Comparison of ENCODE assay signal across 1 cellular context in the genomic region with DNA sequence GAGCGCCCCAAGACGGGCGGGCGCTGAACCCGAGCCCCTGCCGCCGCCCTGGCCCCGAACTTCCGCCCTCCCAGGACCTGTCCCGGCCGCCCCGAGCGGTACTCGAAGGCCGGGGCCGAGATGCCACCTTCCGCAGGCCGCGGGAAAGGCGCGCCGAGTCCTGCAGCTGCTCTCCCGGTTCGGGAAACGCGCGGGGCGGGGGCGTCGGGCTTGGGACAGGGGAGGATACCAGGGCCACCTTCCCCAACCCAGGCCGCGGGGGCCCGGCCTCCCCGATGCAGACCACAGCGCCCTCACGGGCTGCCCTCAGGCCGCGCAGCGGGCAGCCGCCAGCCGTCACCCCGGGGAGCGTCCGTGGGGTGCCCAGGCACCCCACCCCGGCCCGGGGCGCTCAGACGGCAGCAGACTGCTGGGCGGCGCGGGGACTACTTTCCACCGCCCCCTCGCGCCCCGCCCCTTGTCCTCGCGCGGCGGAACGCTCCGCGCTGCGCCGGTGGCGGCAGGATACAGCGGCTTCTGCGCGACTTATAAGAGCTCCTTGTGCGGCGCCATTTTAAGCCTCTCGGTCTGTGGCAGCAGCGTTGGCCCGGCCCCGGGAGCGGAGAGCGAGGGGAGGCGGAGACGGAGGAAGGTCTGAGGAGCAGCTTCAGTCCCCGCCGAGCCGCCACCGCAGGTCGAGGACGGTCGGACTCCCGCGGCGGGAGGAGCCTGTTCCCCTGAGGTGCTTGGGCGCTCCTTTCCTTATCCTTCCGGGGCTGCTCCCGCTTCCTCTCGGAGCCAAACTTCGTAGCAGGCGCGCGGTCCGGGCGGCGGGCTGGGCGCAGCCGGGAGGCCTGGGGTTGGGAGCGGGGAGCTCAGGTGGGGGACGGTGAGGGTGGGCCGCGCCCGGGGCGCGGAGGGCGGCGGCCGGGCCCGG.
TF ChIP-seq lines count a peak whose summit lies in the region.

A gene (plus strand): TSS at position 556 of the 916 bp plus-strand sequence. CDS start 24,564 bp downstream, outside the sequence.

TF ChIP-seq in K562, 482 proteins besides CTCF, POLR2A, EP300 and RAD21 (continued from another document and continues in another):
- TF ChIP-seq, protein P1, sequence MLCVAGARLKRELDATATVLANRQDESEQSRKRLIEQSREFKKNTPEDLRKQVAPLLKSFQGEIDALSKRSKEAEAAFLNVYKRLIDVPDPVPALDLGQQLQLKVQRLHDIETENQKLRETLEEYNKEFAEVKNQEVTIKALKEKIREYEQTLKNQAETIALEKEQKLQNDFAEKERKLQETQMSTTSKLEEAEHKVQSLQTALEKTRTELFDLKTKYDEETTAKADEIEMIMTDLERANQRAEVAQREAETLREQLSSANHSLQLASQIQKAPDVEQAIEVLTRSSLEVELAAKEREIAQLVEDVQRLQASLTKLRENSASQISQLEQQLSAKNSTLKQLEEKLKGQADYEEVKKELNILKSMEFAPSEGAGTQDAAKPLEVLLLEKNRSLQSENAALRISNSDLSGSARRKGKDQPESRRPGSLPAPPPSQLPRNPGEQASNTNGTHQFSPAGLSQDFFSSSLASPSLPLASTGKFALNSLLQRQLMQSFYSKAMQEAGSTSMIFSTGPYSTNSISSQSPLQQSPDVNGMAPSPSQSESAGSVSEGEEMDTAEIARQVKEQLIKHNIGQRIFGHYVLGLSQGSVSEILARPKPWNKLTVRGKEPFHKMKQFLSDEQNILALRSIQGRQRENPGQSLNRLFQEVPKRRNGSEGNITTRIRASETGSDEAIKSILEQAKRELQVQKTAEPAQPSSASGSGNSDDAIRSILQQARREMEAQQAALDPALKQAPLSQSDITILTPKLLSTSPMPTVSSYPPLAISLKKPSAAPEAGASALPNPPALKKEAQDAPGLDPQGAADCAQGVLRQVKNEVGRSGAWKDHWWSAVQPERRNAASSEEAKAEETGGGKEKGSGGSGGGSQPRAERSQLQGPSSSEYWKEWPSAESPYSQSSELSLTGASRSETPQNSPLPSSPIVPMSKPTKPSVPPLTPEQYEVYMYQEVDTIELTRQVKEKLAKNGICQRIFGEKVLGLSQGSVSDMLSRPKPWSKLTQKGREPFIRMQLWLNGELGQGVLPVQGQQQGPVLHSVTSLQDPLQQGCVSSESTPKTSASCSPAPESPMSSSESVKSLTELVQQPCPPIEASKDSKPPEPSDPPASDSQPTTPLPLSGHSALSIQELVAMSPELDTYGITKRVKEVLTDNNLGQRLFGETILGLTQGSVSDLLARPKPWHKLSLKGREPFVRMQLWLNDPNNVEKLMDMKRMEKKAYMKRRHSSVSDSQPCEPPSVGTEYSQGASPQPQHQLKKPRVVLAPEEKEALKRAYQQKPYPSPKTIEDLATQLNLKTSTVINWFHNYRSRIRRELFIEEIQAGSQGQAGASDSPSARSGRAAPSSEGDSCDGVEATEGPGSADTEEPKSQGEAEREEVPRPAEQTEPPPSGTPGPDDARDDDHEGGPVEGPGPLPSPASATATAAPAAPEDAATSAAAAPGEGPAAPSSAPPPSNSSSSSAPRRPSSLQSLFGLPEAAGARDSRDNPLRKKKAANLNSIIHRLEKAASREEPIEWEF (CRISPR knock-in tag; IDR thresholded peaks at IDR 0.05), result no peak
- TF ChIP-seq TEAD1 (CRISPR knock-in tag; IDR thresholded peaks at IDR 0.05) (peak; percentile 15 to 84; a peak in 2 of 4 replicates), TFAM (CRISPR knock-in tag; conservative IDR thresholded peaks at IDR 0.05) (no peak), ZC3H8 (IDR thresholded peaks at IDR 0.05) (no peak), RBM34 (IDR thresholded peaks at IDR 0.05; ENCODE audit: borderline replicate concordance, insufficient read depth, low read length) (peak; percentile 51; the same call in 1 of the 2 replicates), PPARD (CRISPR knock-in tag; IDR thresholded peaks at IDR 0.05) (no peak), FOXK2 (conservative IDR thresholded peaks at IDR 0.05 in 1 of 2, IDR thresholded peaks at IDR 0.05 in 1 of 2; ENCODE audit: low read depth in 2 of 2) (0 out of 4 replicates have a peak, but pooled peaks of 1 of the 2 experiments have one; percentile 20), ELF1 (tag; IDR thresholded peaks at IDR 0.05) (0 out of 2 replicates have a peak, but pooled peaks have one; percentile 52), ZNF830 (CRISPR knock-in tag; IDR thresholded peaks at IDR 0.05) (peak; percentile 94; the same call in 1 of the 2 replicates), ZBTB17 (CRISPR knock-in tag; IDR thresholded peaks at IDR 0.05) (peak; percentile 83), ETV5 (CRISPR knock-in tag; IDR thresholded peaks at IDR 0.05; ENCODE audit: low read depth) (peak; percentile 58; the same call in 1 of the 2 replicates), RBM14 (IDR thresholded peaks at IDR 0.05; ENCODE audit: borderline replicate concordance, insufficient read depth, low read depth, low read length) (no peak), RFX5 (IDR thresholded peaks at IDR 0.05; ENCODE audit: low read depth, low read length) (no peak), EZH2 (IDR thresholded peaks at IDR 0.05; ENCODE audit: borderline replicate concordance, low read depth, low read length) (no peak), ASH1L (IDR thresholded peaks at IDR 0.05; ENCODE audit: borderline replicate concordance, low read depth, partially characterized antibody) (no peak)
- TF ChIP-seq, protein P2, sequence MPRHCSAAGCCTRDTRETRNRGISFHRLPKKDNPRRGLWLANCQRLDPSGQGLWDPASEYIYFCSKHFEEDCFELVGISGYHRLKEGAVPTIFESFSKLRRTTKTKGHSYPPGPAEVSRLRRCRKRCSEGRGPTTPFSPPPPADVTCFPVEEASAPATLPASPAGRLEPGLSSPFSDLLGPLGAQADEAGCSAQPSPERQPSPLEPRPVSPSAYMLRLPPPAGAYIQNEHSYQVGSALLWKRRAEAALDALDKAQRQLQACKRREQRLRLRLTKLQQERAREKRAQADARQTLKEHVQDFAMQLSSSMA (CRISPR knock-in tag; IDR thresholded peaks at IDR 0.05), result no peak
- TF ChIP-seq, protein P3, sequence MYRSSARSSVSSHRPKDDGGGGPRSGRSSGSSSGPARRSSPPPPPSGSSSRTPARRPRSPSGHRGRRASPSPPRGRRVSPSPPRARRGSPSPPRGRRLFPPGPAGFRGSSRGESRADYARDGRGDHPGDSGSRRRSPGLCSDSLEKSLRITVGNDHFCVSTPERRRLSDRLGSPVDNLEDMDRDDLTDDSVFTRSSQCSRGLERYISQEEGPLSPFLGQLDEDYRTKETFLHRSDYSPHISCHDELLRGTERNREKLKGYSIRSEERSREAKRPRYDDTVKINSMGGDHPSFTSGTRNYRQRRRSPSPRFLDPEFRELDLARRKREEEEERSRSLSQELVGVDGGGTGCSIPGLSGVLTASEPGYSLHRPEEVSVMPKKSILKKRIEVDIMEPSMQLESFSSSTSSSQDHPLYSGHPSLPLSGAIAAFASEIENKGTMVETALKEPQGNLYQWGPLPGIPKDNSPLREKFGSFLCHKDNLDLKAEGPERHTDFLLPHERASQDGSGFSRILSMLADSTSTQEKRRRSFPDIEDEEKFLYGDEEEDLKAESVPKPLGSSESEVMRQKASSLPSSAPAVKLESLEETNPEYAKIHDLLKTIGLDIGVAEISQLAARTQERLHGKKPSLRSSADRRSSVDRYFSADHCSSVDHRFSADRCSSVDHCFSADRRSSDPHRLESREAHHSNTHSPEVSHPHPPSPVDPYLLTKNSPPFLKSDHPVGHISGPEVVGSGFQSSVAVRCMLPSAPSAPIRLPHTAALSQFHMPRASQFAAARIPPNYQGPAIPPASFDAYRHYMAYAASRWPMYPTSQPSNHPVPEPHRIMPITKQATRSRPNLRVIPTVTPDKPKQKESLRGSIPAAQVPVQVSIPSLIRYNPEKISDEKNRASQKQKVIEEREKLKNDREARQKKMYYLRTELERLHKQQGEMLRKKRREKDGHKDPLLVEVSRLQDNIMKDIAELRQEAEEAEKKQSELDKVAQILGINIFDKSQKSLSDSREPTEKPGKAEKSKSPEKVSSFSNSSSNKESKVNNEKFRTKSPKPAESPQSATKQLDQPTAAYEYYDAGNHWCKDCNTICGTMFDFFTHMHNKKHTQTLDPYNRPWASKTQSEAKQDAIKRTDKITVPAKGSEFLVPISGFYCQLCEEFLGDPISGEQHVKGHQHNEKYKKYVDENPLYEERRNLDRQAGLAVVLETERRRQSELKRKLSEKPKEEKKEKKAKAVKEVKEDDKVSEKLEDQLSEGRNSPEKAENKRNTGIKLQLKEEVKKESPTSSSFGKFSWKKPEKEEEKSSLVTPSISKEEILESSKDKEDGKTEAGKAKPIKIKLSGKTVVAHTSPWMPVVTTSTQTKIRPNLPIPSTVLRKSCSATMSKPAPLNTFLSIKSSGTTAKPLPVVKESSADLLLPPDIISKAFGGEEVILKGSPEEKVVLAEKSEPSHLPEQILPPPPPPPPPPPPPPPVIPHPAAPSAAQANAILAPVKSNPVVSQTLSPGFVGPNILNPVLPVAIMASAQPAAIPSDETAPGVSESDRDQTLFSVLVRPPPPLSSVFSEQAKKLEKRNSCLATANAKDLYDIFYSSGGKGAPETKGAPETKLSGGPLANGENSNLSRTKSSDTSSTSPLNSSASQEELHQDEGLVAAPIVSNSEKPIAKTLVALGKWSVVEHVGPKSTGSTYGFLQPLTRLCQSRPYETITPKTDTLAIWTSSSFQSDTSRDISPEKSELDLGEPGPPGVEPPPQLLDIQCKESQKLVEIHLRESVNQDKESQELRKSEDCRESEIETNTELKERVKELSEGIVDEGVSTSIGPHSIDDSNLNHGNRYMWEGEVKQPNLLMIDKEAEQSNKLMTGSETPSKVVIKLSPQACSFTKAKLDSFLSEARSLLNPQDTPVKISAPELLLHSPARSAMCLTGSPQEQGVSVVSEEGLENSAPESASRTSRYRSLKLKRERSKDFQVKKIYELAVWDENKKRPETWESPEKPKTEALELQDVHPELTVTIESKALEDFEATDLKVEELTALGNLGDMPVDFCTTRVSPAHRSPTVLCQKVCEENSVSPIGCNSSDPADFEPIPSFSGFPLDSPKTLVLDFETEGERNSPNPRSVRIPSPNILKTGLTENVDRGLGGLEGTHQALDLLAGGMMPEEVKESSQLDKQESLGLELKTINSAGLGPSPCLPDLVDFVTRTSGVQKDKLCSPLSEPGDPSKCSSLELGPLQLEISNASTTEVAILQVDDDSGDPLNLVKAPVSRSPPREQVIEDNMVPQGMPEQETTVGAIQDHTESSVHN (IDR thresholded peaks at IDR 0.05; ENCODE audit: borderline replicate concordance in 1 of 2, low read depth in 1 of 2), result no peak
- TF ChIP-seq, protein P4, sequence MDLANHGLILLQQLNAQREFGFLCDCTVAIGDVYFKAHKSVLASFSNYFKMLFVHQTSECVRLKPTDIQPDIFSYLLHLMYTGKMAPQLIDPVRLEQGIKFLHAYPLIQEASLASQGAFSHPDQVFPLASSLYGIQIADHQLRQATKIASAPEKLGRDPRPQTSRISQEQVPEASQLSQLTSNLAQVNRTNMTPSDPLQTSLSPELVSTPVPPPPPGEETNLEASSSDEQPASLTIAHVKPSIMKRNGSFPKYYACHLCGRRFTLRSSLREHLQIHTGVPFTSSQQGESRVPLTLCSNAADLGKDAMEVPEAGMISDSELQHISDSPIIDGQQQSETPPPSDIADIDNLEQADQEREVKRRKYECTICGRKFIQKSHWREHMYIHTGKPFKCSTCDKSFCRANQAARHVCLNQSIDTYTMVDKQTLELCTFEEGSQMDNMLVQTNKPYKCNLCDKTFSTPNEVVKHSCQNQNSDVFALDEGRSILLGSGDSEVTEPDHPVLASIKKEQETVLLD (IDR thresholded peaks at IDR 0.05), result peak; percentile 77; the same call in 1 of the 2 replicates
- TF ChIP-seq, protein P5, sequence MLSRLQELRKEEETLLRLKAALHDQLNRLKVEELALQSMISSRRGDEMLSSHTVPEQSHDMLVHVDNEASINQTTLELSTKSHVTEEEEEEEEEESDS (CRISPR knock-in tag; IDR thresholded peaks at IDR 0.05), result no peak
- TF ChIP-seq, protein P6, sequence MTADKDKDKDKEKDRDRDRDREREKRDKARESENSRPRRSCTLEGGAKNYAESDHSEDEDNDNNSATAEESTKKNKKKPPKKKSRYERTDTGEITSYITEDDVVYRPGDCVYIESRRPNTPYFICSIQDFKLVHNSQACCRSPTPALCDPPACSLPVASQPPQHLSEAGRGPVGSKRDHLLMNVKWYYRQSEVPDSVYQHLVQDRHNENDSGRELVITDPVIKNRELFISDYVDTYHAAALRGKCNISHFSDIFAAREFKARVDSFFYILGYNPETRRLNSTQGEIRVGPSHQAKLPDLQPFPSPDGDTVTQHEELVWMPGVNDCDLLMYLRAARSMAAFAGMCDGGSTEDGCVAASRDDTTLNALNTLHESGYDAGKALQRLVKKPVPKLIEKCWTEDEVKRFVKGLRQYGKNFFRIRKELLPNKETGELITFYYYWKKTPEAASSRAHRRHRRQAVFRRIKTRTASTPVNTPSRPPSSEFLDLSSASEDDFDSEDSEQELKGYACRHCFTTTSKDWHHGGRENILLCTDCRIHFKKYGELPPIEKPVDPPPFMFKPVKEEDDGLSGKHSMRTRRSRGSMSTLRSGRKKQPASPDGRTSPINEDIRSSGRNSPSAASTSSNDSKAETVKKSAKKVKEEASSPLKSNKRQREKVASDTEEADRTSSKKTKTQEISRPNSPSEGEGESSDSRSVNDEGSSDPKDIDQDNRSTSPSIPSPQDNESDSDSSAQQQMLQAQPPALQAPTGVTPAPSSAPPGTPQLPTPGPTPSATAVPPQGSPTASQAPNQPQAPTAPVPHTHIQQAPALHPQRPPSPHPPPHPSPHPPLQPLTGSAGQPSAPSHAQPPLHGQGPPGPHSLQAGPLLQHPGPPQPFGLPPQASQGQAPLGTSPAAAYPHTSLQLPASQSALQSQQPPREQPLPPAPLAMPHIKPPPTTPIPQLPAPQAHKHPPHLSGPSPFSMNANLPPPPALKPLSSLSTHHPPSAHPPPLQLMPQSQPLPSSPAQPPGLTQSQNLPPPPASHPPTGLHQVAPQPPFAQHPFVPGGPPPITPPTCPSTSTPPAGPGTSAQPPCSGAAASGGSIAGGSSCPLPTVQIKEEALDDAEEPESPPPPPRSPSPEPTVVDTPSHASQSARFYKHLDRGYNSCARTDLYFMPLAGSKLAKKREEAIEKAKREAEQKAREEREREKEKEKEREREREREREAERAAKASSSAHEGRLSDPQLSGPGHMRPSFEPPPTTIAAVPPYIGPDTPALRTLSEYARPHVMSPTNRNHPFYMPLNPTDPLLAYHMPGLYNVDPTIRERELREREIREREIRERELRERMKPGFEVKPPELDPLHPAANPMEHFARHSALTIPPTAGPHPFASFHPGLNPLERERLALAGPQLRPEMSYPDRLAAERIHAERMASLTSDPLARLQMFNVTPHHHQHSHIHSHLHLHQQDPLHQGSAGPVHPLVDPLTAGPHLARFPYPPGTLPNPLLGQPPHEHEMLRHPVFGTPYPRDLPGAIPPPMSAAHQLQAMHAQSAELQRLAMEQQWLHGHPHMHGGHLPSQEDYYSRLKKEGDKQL (CRISPR knock-in tag; IDR thresholded peaks at IDR 0.05; ENCODE audit: borderline replicate concordance), result no peak
- TF ChIP-seq, protein P7, sequence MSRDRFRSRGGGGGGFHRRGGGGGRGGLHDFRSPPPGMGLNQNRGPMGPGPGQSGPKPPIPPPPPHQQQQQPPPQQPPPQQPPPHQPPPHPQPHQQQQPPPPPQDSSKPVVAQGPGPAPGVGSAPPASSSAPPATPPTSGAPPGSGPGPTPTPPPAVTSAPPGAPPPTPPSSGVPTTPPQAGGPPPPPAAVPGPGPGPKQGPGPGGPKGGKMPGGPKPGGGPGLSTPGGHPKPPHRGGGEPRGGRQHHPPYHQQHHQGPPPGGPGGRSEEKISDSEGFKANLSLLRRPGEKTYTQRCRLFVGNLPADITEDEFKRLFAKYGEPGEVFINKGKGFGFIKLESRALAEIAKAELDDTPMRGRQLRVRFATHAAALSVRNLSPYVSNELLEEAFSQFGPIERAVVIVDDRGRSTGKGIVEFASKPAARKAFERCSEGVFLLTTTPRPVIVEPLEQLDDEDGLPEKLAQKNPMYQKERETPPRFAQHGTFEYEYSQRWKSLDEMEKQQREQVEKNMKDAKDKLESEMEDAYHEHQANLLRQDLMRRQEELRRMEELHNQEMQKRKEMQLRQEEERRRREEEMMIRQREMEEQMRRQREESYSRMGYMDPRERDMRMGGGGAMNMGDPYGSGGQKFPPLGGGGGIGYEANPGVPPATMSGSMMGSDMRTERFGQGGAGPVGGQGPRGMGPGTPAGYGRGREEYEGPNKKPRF (IDR thresholded peaks at IDR 0.05; ENCODE audit: low read depth, low read length), result no peak
